ENCODE assay signal across 14 cellular contexts in the genomic region with DNA sequence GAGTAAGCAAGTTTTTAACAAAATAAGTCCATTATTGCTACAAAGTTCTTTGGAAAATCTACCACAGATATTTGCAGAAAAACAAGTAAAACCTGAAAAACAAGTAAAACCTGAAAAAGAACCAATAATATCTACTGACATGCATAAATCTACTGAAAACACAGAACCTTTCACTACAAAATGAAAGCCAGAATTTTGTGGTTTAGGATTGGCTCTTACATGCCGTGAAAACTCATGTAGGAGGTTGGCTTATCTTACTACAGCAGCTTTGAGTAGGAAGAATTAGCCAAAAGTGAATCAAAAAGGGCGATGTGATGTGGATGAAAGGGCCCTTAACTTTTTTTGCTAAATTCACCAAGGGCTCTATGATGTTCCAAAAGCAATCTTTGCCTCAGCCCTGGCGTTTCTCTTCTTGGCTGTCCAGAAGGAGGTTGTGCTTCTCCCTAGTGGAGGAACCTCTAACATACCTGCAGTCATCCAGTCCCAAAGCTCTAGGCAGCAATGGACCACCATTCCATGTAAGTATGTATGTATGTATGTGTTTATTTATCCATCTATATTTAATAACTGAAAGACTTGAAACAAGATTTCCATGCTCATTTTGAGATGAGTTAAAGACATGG.
"Had no signal": no experiment of that assay in that cellular context is flagged by ENCODE, and none has a peak within 500 bp of the region (broad histone marks: within the 10 kb centered on the region; RNA-seq: fewer than 3 reads in every experiment).

No MANE protein-coding gene starts in this region.

- H3K4me3 Mint-ChIP-seq: activated CD8-positive, alpha-beta T cell treated with anti-CD3 and anti-CD28 coated beads, Interleukin-2, amount 10 ng/mL, durations not matched to agents 7 days and 5 days had no signal

- ATAC-seq: activated CD8-positive, alpha-beta T cell treated with anti-CD3 and anti-CD28 coated beads, Interleukin-2, amount 10 ng/mL, durations not matched to agents 7 days and 5 days; gastroesophageal sphincter had no signal

- H3K36me3 ChIP-seq: gastroesophageal sphincter, right atrium auricular region, stomach, thoracic aorta, WERI-Rb-1 had no signal

- H3K4me3 ChIP-seq: coronary artery, gastroesophageal sphincter, right atrium auricular region, skin epidermis, stomach, thoracic aorta had no signal

- H3K27ac Mint-ChIP-seq: activated CD8-positive, alpha-beta T cell treated with anti-CD3 and anti-CD28 coated beads, Interleukin-2, amount 10 ng/mL, durations not matched to agents 7 days and 5 days had no signal

- H3K27ac ChIP-seq: coronary artery, gastroesophageal sphincter, right atrium auricular region, skin epidermis, stomach, thoracic aorta, WERI-Rb-1 had no signal

- DNase-seq: activated CD4-positive, alpha-beta T cell treated with anti-CD3 and anti-CD28 coated beads for 4 hours; activated CD8-positive, alpha-beta T cell treated with anti-CD3 and anti-CD28 coated beads, Interleukin-2, amount 10 ng/mL, durations not matched to agents 7 days and 5 days; activated naive CD4-positive, alpha-beta T cell treated with Interleukin-2 at 50 U/mL for 16 hours; effector memory CD4-positive, alpha-beta T cell; kidney glomerular epithelial cell; midbrain; stimulated activated CD4-positive, alpha-beta T cell treated with anti-CD3 and anti-CD28 coated beads, Interleukin-4, amount 100 ng/mL, for 4 hours; stomach; WERI-Rb-1 had no signal

- H3K27me3 ChIP-seq: gastroesophageal sphincter, right atrium auricular region, stomach had no signal

- H3K4me1 ChIP-seq: gastroesophageal sphincter, right atrium auricular region, stomach had no signal
